Comparison of ENCODE assay signal across 8 cellular contexts in genomic region chr12:71694099-71694820, GRCh38. TPM values are rescaled to one million over a fixed set of nuclear protein-coding genes. Genes with fewer than 3 reads are reported as not detected.
DNase-seq lines count a peak whose midpoint lies in the region; ATAC-seq lines count a peak whose summit lies in the region.

No MANE protein-coding gene starts in this region.

- H3K36me3 ChIP-seq in muscle layer of duodenum (ENCODE audit: control insufficient read depth in 1 of 2, insufficient read depth in 2 of 2, low read length in 2 of 2) (peaks cover 16 to 27% of the 10 kb centered on the region in 2 donors), aorta (ENCODE audit: control insufficient read depth in 1 of 2, insufficient read depth in 2 of 2, low read length in 1 of 2) (peaks cover 0 to 1% of the 10 kb centered on the region in 2 donors)

- peak; percentile 87 for ATAC-seq in GM18861 (IDR thresholded peaks at IDR 0.05; ENCODE audit: unreplicated experiment)
- peak; percentile 85 for ATAC-seq in HG02610 (IDR thresholded peaks at IDR 0.05; ENCODE audit: unreplicated experiment)
- ATAC-seq in aorta (ENCODE audit: low FRiP score): no peak

- no peaks in the 10 kb centered on the region for H3K27me3 ChIP-seq in muscle layer of duodenum (ENCODE audit: low read depth, low read length)
- no peaks in the 10 kb centered on the region for H3K27me3 ChIP-seq in aorta (ENCODE audit: control insufficient read depth in 1 of 2, insufficient read depth in 2 of 2, low read length in 1 of 2)

- H3K4me3 ChIP-seq in muscle layer of duodenum (ENCODE audit: low read depth in 1 of 2, low read length in 2 of 2) (no peak overlapping the region), aorta (ENCODE audit: low read length in 2 of 2) (no peak overlapping the region)

- H3K4me1 ChIP-seq in muscle layer of duodenum (ENCODE audit: control insufficient read depth in 1 of 2, insufficient read depth in 2 of 2, low read length in 2 of 2) (peaks cover 3 to 5% of the 10 kb centered on the region in 2 donors), aorta (ENCODE audit: control insufficient read depth in 1 of 2, insufficient read depth in 2 of 2, low read length in 2 of 2) (peaks cover 0 to 1% of the 10 kb centered on the region in 2 donors)

- DNase-seq in NCI-H2171 treated with DMSO at 0.1 percent for 48 hours (lab: John Stamatoyannopoulos, UW) (peak; percentile 90), SIG-M5 treated with dmso at 0.1 percent for 504 hours (lab: John Stamatoyannopoulos, UW; ENCODE audit: unreplicated experiment) (no peak), NCI-H446 (lab: John Stamatoyannopoulos, UW) (no peak), aorta (no peak)
- DNase-seq in effector CD4-positive, alpha-beta T cell: no peak

- intact Hi-C loops in aorta (cut with DNase I): no loop called here

- H3K27ac ChIP-seq in muscle layer of duodenum (ENCODE audit: low read length): peak overlapping the region; percentile 57
- no peak overlapping the region for H3K27ac ChIP-seq in aorta (ENCODE audit: low read depth in 1 of 2, low read length in 2 of 2)

- WGBS in aorta, 2 donors: 98 to 100% methylated on average over 1 of the region's 1 CpG

- H3K9me3 ChIP-seq in muscle layer of duodenum (ENCODE audit: control insufficient read depth in 1 of 2, low read length in 2 of 2) (no peaks in the 10 kb centered on the region), aorta (ENCODE audit: control insufficient read depth, low read length) (no peaks in the 10 kb centered on the region)

RNA-seq across cellular contexts. Expression of gene TMEM19, which starts 8.4 kb away (rescaled TPM):
- total RNA-seq in aorta: 10 to 100 TPM; 17.6 to 22.8 TPM
- polyA plus RNA-seq in aorta: 10 to 100 TPM; 13.6 to 13.9 TPM

RNA-seq across cellular contexts. Expression of gene THAP2, which starts 30.2 kb away (rescaled TPM):
- total RNA-seq in aorta: 1 to 10 TPM; 4.3 to 6.0 TPM
- polyA plus RNA-seq in aorta: 1 to 10 TPM in 1 of 2 donors, under 1 TPM in 1; 1.00 to 1.5 TPM

RNA-seq across cellular contexts. Expression of gene ZFC3H1, which starts 30.6 kb away (rescaled TPM):
- total RNA-seq in aorta: 10 to 100 TPM; 71.7 to 95.3 TPM
- 10 to 100 TPM in 1 of 2 donors, 1 to 10 TPM in 1; 8.0 to 27.0 TPM for polyA plus RNA-seq in aorta
